In the genomic region with DNA sequence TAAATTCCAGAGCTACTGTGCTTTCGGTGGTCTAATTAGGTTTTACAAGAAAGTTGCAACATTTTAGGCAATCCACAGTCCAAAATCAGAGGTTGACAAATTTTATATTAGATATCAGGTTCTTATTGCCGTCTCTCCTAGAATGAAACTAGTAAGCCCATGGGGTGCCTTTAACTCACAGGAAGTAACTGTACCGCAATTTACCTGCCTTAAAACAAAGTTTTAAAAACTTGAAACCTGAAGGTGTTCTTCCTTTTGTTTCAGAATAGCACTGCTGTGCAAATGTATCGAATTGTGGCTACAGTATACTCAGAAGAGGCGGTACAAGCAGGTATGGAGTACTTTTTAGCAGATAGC, we compare ENCODE assay signal across 20 cellular contexts.
DNase-seq lines count a peak whose midpoint lies in the region; ATAC-seq and TF ChIP-seq lines count a peak whose summit lies in the region.
"Had no signal": no experiment of that assay in that cellular context is flagged by ENCODE, and none has a peak within 500 bp of the region (broad histone marks: within the 10 kb centered on the region; RNA-seq: fewer than 3 reads in every experiment).

No MANE protein-coding gene starts in this region.

- no peak for ATAC-seq in activated CD8-positive, alpha-beta T cell treated with anti-CD3 and anti-CD28 coated beads for 36 hours
- no peak for ATAC-seq in activated CD8-positive, alpha-beta T cell treated with anti-CD3 and anti-CD28 coated beads, Interleukin-2, amount 10 ng/mL, durations not matched to agents 7 days and 5 days
- no peak for ATAC-seq in body of pancreas
- no peak for ATAC-seq in HG03571 (IDR thresholded peaks at IDR 0.05; ENCODE audit: unreplicated experiment)
- ATAC-seq in GM19351 (IDR thresholded peaks at IDR 0.05; ENCODE audit: unreplicated experiment) = no peak
- no peak for ATAC-seq in GM18873 (IDR thresholded peaks at IDR 0.05; ENCODE audit: low FRiP score, unreplicated experiment)
- ATAC-seq: A549; stimulated activated naive B cell treated with anti-CD40 and anti-IgM and Interleukin-4, amounts not matched to agents 10 μg/mL and 1 μg/mL and 100 μg/mL, for 72 hours had no signal

- H3K36me3 Mint-ChIP-seq in activated CD8-positive, alpha-beta T cell treated with anti-CD3 and anti-CD28 coated beads for 36 hours (ENCODE audit: low read depth) = peaks cover 72% of the 10 kb centered on the region
- peaks cover 62% of the 10 kb centered on the region for H3K36me3 Mint-ChIP-seq in activated CD8-positive, alpha-beta T cell treated with anti-CD3 and anti-CD28 coated beads, Interleukin-2, amount 10 ng/mL, durations not matched to agents 7 days and 5 days (ENCODE audit: low read depth)
- H3K36me3 Mint-ChIP-seq in osteocyte (ENCODE audit: unreplicated experiment) = peaks cover 11% of the 10 kb centered on the region

- CTCF ChIA-PET in activated CD8-positive, alpha-beta T cell treated with anti-CD3 and anti-CD28 coated beads for 36 hours (lab: Charles Lee) = interaction anchor here (0.7 to 1.4 kb wide), 3 partner anchors 23 to 270 kb away, joined by 3 to 4 read pairs (median 3); no protein-coding TSS in a partner anchor
- CTCF ChIA-PET in activated CD8-positive, alpha-beta T cell treated with anti-CD3 and anti-CD28 coated beads, Interleukin-2, amount 10 ng/mL, durations not matched to agents 7 days and 5 days (lab: Charles Lee) = interaction anchor here (1.6 to 1.9 kb wide), 2 partner anchors 13 to 28 kb away, joined by 4 to 5 read pairs; no protein-coding TSS in a partner anchor

- no peak for DNase-seq in activated CD8-positive, alpha-beta T cell treated with anti-CD3 and anti-CD28 coated beads for 36 hours
- DNase-seq in activated CD8-positive, alpha-beta T cell treated with anti-CD3 and anti-CD28 coated beads, Interleukin-2, amount 10 ng/mL, durations not matched to agents 7 days and 5 days = no peak
- peak; percentile 65 for DNase-seq in MM.1S
- DNase-seq in body of pancreas = no peak
- no peak for DNase-seq in osteocyte (ENCODE audit: extremely low spot score, unreplicated experiment)
- DNase-seq: activated CD4-positive, alpha-beta T cell treated with anti-CD3 and anti-CD28 coated beads, Interleukin-2, amount 50 U/mL, for 1 hour; anterior cingulate cortex; DMS79 treated with DMSO at 0.1 percent for 48 hours; hypothalamus; kidney; NCI-H187; NCI-H446; stimulated activated naive B cell treated with anti-CD40 and anti-IgM and Interleukin-4, amounts not matched to agents 10 μg/mL and 1 μg/mL and 100 μg/mL, for 72 hours; transverse colon had no signal

- WGBS in body of pancreas, 2 donors = 75 to 88% methylated on average over 5 of the region's 5 CpGs

- no peaks in the 10 kb centered on the region for H3K9me3 Mint-ChIP-seq in activated CD8-positive, alpha-beta T cell treated with anti-CD3 and anti-CD28 coated beads for 36 hours
- H3K9me3 Mint-ChIP-seq in activated CD8-positive, alpha-beta T cell treated with anti-CD3 and anti-CD28 coated beads, Interleukin-2, amount 10 ng/mL, durations not matched to agents 7 days and 5 days (ENCODE audit: insufficient read depth) = no peaks in the 10 kb centered on the region
- H3K9me3 Mint-ChIP-seq in osteocyte (ENCODE audit: unreplicated experiment) = no peaks in the 10 kb centered on the region
- H3K9me3 Mint-ChIP-seq: neural progenitor cell; stimulated activated naive B cell treated with anti-CD40 and anti-IgM and Interleukin-4, amounts not matched to agents 10 μg/mL and 1 μg/mL and 100 μg/mL, for 72 hours had no signal

- H4K20me1 ChIP-seq in MM.1S (ENCODE audit: insufficient read depth, low read length) = no peaks in the 10 kb centered on the region

- H3K27ac ChIP-seq in MM.1S (ENCODE audit: low read length) = peak overlapping the region; percentile 71; the same call in 1 of the 2 replicates
- peak overlapping the region; percentile 27 to 65 (median 43) for H3K27ac ChIP-seq in body of pancreas
- H3K27ac ChIP-seq: A549, C4-2B, neural progenitor cell, transverse colon had no signal

- no peaks in the 10 kb centered on the region for H3K79me2 ChIP-seq in MM.1S (ENCODE audit: low read length)

- peak overlapping the region; percentile 11; the same call in 1 of the 2 replicates for H3K9ac ChIP-seq in MM.1S (ENCODE audit: low read length)
- H3K9ac ChIP-seq: neural progenitor cell had no signal

- no peaks in the 10 kb centered on the region for H3K27me3 ChIP-seq in MM.1S (replicated peaks; ENCODE audit: insufficient read depth, low read length)
- no peaks in the 10 kb centered on the region for H3K27me3 ChIP-seq in body of pancreas
- H3K27me3 ChIP-seq: neural progenitor cell, transverse colon had no signal

- peaks cover 16% of the 10 kb centered on the region for H3F3A ChIP-seq in MM.1S (ENCODE audit: insufficient read depth, low read length)

- no peak overlapping the region for H2AFZ ChIP-seq in MM.1S (ENCODE audit: low read length)
- H2AFZ ChIP-seq: neural progenitor cell had no signal

- 0 out of 2 replicates have a peak, but pooled peaks cover 3% of the 10 kb centered on the region for H3K36me3 ChIP-seq in MM.1S (replicated peaks; ENCODE audit: insufficient read depth, low read length)
- peaks cover 0 to 3% of the 10 kb centered on the region in 2 donors for H3K36me3 ChIP-seq in body of pancreas (replicated peaks in 1 of 2; ENCODE audit: insufficient read depth in 1 of 2, low read depth in 2 of 2)
- H3K36me3 ChIP-seq: neural progenitor cell had no signal

- H3K4me3 ChIP-seq in MM.1S (ENCODE audit: low read length) = 0 out of 2 replicates have a peak overlapping the region, but pooled peaks have one; percentile 17
- no peak overlapping the region for H3K4me3 ChIP-seq in body of pancreas
- H3K4me3 ChIP-seq: A549, neural progenitor cell, transverse colon had no signal

- no peak overlapping the region for H3K4me3 Mint-ChIP-seq in activated CD8-positive, alpha-beta T cell treated with anti-CD3 and anti-CD28 coated beads for 36 hours
- H3K4me3 Mint-ChIP-seq in activated CD8-positive, alpha-beta T cell treated with anti-CD3 and anti-CD28 coated beads, Interleukin-2, amount 10 ng/mL, durations not matched to agents 7 days and 5 days = no peak overlapping the region
- no peak overlapping the region for H3K4me3 Mint-ChIP-seq in osteocyte (ENCODE audit: unreplicated experiment)
- H3K4me3 Mint-ChIP-seq: neural progenitor cell; stimulated activated naive B cell treated with anti-CD40 and anti-IgM and Interleukin-4, amounts not matched to agents 10 μg/mL and 1 μg/mL and 100 μg/mL, for 72 hours had no signal

- intact Hi-C loops in activated CD8-positive, alpha-beta T cell treated with anti-CD3 and anti-CD28 coated beads for 36 hours (cut with micrococcal nuclease) = no loop called here
- intact Hi-C loops in body of pancreas (cut with DNase I) = no loop called here

- peak overlapping the region; percentile 58 for H3K4me2 ChIP-seq in MM.1S (ENCODE audit: low read depth, low read length)
- H3K4me2 ChIP-seq: A549, neural progenitor cell had no signal

- no peak for TF ChIP-seq POLR2A in body of pancreas (IDR thresholded peaks at IDR 0.05)

- no peak for TF ChIP-seq CTCF in activated CD8-positive, alpha-beta T cell treated with anti-CD3 and anti-CD28 coated beads for 36 hours (IDR thresholded peaks at IDR 0.05)
- TF ChIP-seq CTCF in MM.1S (IDR thresholded peaks at IDR 0.05; ENCODE audit: low read length) (no peak), body of pancreas (IDR thresholded peaks at IDR 0.05) (no peak), osteocyte (IDR thresholded peaks at IDR 0.05) (no peak)

- H3K27me3 Mint-ChIP-seq in activated CD8-positive, alpha-beta T cell treated with anti-CD3 and anti-CD28 coated beads for 36 hours = no peaks in the 10 kb centered on the region
- H3K27me3 Mint-ChIP-seq in activated CD8-positive, alpha-beta T cell treated with anti-CD3 and anti-CD28 coated beads, Interleukin-2, amount 10 ng/mL, durations not matched to agents 7 days and 5 days (ENCODE audit: low read depth) = no peaks in the 10 kb centered on the region
- no peaks in the 10 kb centered on the region for H3K27me3 Mint-ChIP-seq in osteocyte (ENCODE audit: unreplicated experiment)
- H3K27me3 Mint-ChIP-seq: stimulated activated naive B cell treated with anti-CD40 and anti-IgM and Interleukin-4, amounts not matched to agents 10 μg/mL and 1 μg/mL and 100 μg/mL, for 72 hours had no signal

- peaks cover 43% of the 10 kb centered on the region for H3K4me1 Mint-ChIP-seq in activated CD8-positive, alpha-beta T cell treated with anti-CD3 and anti-CD28 coated beads for 36 hours (ENCODE audit: low read depth)
- peaks cover 35% of the 10 kb centered on the region for H3K4me1 Mint-ChIP-seq in activated CD8-positive, alpha-beta T cell treated with anti-CD3 and anti-CD28 coated beads, Interleukin-2, amount 10 ng/mL, durations not matched to agents 7 days and 5 days (ENCODE audit: low read depth)
- peaks cover 51% of the 10 kb centered on the region for H3K4me1 Mint-ChIP-seq in osteocyte (ENCODE audit: unreplicated experiment)

- POLR2A ChIA-PET in activated CD8-positive, alpha-beta T cell treated with anti-CD3 and anti-CD28 coated beads for 36 hours (lab: Charles Lee) = interaction anchor here (1.6 kb wide), 1 partner anchor 12 kb away, joined by 3 read pairs; no protein-coding TSS in a partner anchor
- POLR2A ChIA-PET in activated CD8-positive, alpha-beta T cell treated with anti-CD3 and anti-CD28 coated beads, Interleukin-2, amount 10 ng/mL, durations not matched to agents 7 days and 5 days (lab: Charles Lee) = no interaction called here

- H3K9me2 ChIP-seq in MM.1S (replicated peaks; ENCODE audit: insufficient read depth, low read length) = no peaks in the 10 kb centered on the region

- H3K9me3 ChIP-seq in MM.1S (replicated peaks; ENCODE audit: insufficient read depth, low read length) (no peaks in the 10 kb centered on the region), body of pancreas (no peaks in the 10 kb centered on the region)
- H3K9me3 ChIP-seq: A549, transverse colon had no signal

- H3K4me1 ChIP-seq in MM.1S (ENCODE audit: low read length) = peaks cover 35% of the 10 kb centered on the region
- peaks cover 14% of the 10 kb centered on the region for H3K4me1 ChIP-seq in body of pancreas
- H3K4me1 ChIP-seq: neural progenitor cell had no signal

- peak overlapping the region; percentile 67 for H3K27ac Mint-ChIP-seq in activated CD8-positive, alpha-beta T cell treated with anti-CD3 and anti-CD28 coated beads for 36 hours
- no peak overlapping the region for H3K27ac Mint-ChIP-seq in activated CD8-positive, alpha-beta T cell treated with anti-CD3 and anti-CD28 coated beads, Interleukin-2, amount 10 ng/mL, durations not matched to agents 7 days and 5 days
- peak overlapping the region; percentile 92 for H3K27ac Mint-ChIP-seq in osteocyte (ENCODE audit: unreplicated experiment)
- H3K27ac Mint-ChIP-seq: neural progenitor cell; stimulated activated naive B cell treated with anti-CD40 and anti-IgM and Interleukin-4, amounts not matched to agents 10 μg/mL and 1 μg/mL and 100 μg/mL, for 72 hours had no signal
